In genomic region chr1:54272772-54273091, GRCh38 we compare ENCODE assay signal across 10 cellular contexts.
DNase-seq lines count a peak whose midpoint lies in the region; ATAC-seq and TF ChIP-seq lines count a peak whose summit lies in the region.
"Had no signal": no experiment of that assay in that cellular context is flagged by ENCODE, and none has a peak within 500 bp of the region (broad histone marks: within the 10 kb centered on the region; RNA-seq: fewer than 3 reads in every experiment).

No MANE protein-coding gene starts in this region.

- peak overlapping the region; percentile 44; the same call in 1 of the 2 replicates for H2AFZ ChIP-seq in OCI-LY3 (ENCODE audit: low read depth, low read length)

- H3K27me3 ChIP-seq in OCI-LY3 (ENCODE audit: low read depth, low read length), result no peaks in the 10 kb centered on the region
- no peaks in the 10 kb centered on the region for H3K27me3 ChIP-seq in lower lobe of right lung (ENCODE audit: low read depth)

- H3K36me3 ChIP-seq in OCI-LY3 (replicated peaks; ENCODE audit: low read depth, low read length), result no peaks in the 10 kb centered on the region
- no peaks in the 10 kb centered on the region for H3K36me3 ChIP-seq in lower lobe of right lung

- peak overlapping the region; percentile 61 for H3K4me2 ChIP-seq in OCI-LY3 (ENCODE audit: low read length)

- no peak overlapping the region for H3K9ac ChIP-seq in OCI-LY3 (ENCODE audit: low read length)

- no peak; the same call in none of the 2 replicates for TF ChIP-seq CTCF in OCI-LY3 (IDR thresholded peaks at IDR 0.05; ENCODE audit: low read depth, low read length)
- TF ChIP-seq CTCF in lower lobe of right lung (IDR thresholded peaks at IDR 0.05), result no peak

- H3K9me3 ChIP-seq in OCI-LY3 (ENCODE audit: insufficient read depth, low read length) (no peaks in the 10 kb centered on the region), lower lobe of right lung (no peaks in the 10 kb centered on the region)

- H4K20me1 ChIP-seq in OCI-LY3 (ENCODE audit: insufficient read depth, low read length), result no peaks in the 10 kb centered on the region

- no peaks in the 10 kb centered on the region for H3K79me2 ChIP-seq in OCI-LY3 (ENCODE audit: low read length)

- H3K4me3 ChIP-seq in OCI-LY3 (ENCODE audit: low read length), result peak overlapping the region; percentile 59
- no peak overlapping the region for H3K4me3 ChIP-seq in lower lobe of right lung

- H3K4me1 ChIP-seq in OCI-LY3 (ENCODE audit: low read length), result peaks cover 13% of the 10 kb centered on the region
- H3K4me1 ChIP-seq in lower lobe of right lung, result peaks cover 56% of the 10 kb centered on the region

- DNase-seq in caudate nucleus (lab: John Stamatoyannopoulos, UW) (peak in 1 of 61 donors; percentile 43), lower lobe of right lung (no peak), NCI-H82 treated with DMSO at 0.1 percent for 48 hours (lab: John Stamatoyannopoulos, UW; ENCODE audit: unreplicated experiment) (no peak), NCI-H2107 treated with DMSO at 0.1 percent for 48 hours (lab: John Stamatoyannopoulos, UW; ENCODE audit: unreplicated experiment) (no peak)
- DNase-seq: activated CD4-positive, alpha-beta T cell treated with anti-CD3 and anti-CD28 coated beads, Interleukin-2, amount 50 U/mL, for 1 hour; SIG-M5 had no signal

- H3K27ac ChIP-seq in OCI-LY3 (ENCODE audit: low read length) (no peak overlapping the region), caudate nucleus (ENCODE audit: low read depth, low read length) (peak overlapping the region; percentile 63), lower lobe of right lung (peak overlapping the region; percentile 84), temporal lobe (ENCODE audit: low read depth, low read length) (peak overlapping the region; percentile 87)

- intact Hi-C loops in lower lobe of right lung (cut with DNase I), result no loop called here

- ATAC-seq in lower lobe of right lung, result no peak
- no peak for ATAC-seq in GM19035 (IDR thresholded peaks at IDR 0.05; ENCODE audit: unreplicated experiment)
- ATAC-seq in GM21619 (IDR thresholded peaks at IDR 0.05; ENCODE audit: unreplicated experiment), result no peak
